Comparison of ENCODE assay signal across 13 cellular contexts in genomic region chr3:45611619-45612018, GRCh38. TPM values are rescaled to one million over a fixed set of nuclear protein-coding genes. Genes with fewer than 3 reads are reported as not detected.
DNase-seq lines count a peak whose midpoint lies in the region; ATAC-seq, FAIRE-seq and TF ChIP-seq lines count a peak whose summit lies in the region.
"Had no signal": no experiment of that assay in that cellular context is flagged by ENCODE, and none has a peak within 500 bp of the region (broad histone marks: within the 10 kb centered on the region; RNA-seq: fewer than 3 reads in every experiment).

No MANE protein-coding gene starts in this region.

- no peaks in the 10 kb centered on the region for H3K9me2 ChIP-seq in OCI-LY7 (ENCODE audit: insufficient read depth, low read length)

- peak overlapping the region; percentile 53; the same call in 1 of the 2 replicates for H3K4me2 ChIP-seq in OCI-LY7 (ENCODE audit: low read length)

- no peak overlapping the region for H3K27ac ChIP-seq in OCI-LY7 (ENCODE audit: low read depth, low read length, poor library complexity, severe bottlenecking)
- H3K27ac ChIP-seq: SK-N-MC, vagina had no signal

- BruUV-seq in OCI-LY7 (replicated peaks; lab: Mats Ljungman, UMichigan), result no TSS peak

- H3K36me3 Mint-ChIP-seq in stimulated activated naive B cell treated with anti-CD40 and anti-IgM and Interleukin-4, amounts not matched to agents 10 μg/mL and 1 μg/mL and 100 μg/mL, for 72 hours, result peaks cover 37 to 50% of the 10 kb centered on the region in 2 donors

- no peaks in the 10 kb centered on the region for H3K9me3 ChIP-seq in OCI-LY7 (ENCODE audit: low read length)
- H3K9me3 ChIP-seq: vagina had no signal

- no peaks in the 10 kb centered on the region for H3K27me3 Mint-ChIP-seq in stimulated activated naive B cell treated with anti-CD40 and anti-IgM and Interleukin-4, amounts not matched to agents 10 μg/mL and 1 μg/mL and 100 μg/mL, for 72 hours

- no peak overlapping the region for H2AFZ ChIP-seq in OCI-LY7 (ENCODE audit: low read length)

- intact Hi-C loops in OCI-LY7 (cut with micrococcal nuclease; ENCODE audit: unreplicated experiment), result loop anchor here (1.0 kb wide), 1 partner anchor 58 kb away; no protein-coding TSS in a partner anchor

- H3K79me2 ChIP-seq in OCI-LY7 (ENCODE audit: insufficient read depth, low read depth, low read length), result no peaks in the 10 kb centered on the region

- no peak overlapping the region for H3K4me3 ChIP-seq in OCI-LY7 (ENCODE audit: low read depth, low read length, poor library complexity, severe bottlenecking)
- H3K4me3 ChIP-seq: lung, SK-N-MC, vagina had no signal

- FAIRE-seq in GM19239 (lab: Jason Lieb, UNC), result peak; percentile 85

- no peaks in the 10 kb centered on the region for H3K9me3 Mint-ChIP-seq in stimulated activated naive B cell treated with anti-CD40 and anti-IgM and Interleukin-4, amounts not matched to agents 10 μg/mL and 1 μg/mL and 100 μg/mL, for 72 hours

- H3K4me1 ChIP-seq in OCI-LY7 (ENCODE audit: insufficient read depth, low read length, poor library complexity, severe bottlenecking), result peaks cover 41% of the 10 kb centered on the region

- ATAC-seq in stimulated activated naive B cell treated with anti-CD40 and anti-IgM and Interleukin-4, amounts not matched to agents 10 μg/mL and 1 μg/mL and 100 μg/mL, for 72 hours (replicated peaks), result peak; percentile 19 to 57
- no peak for ATAC-seq in HG02973 (IDR thresholded peaks at IDR 0.05; ENCODE audit: unreplicated experiment)

- peak overlapping the region; percentile 24 to 60 for H3K4me3 Mint-ChIP-seq in stimulated activated naive B cell treated with anti-CD40 and anti-IgM and Interleukin-4, amounts not matched to agents 10 μg/mL and 1 μg/mL and 100 μg/mL, for 72 hours

- TF ChIP-seq CTCF in OCI-LY7 (conservative IDR thresholded peaks at IDR 0.05; ENCODE audit: low read length), result no peak

- H4K20me1 ChIP-seq in OCI-LY7 (ENCODE audit: insufficient read depth, low read length), result peaks cover 48% of the 10 kb centered on the region

- DNase-seq in GM19239 (ENCODE audit: insufficient read length, low spot score), result no peak
- DNase-seq in OCI-LY7 (ENCODE audit: low spot score), result peak; percentile 11
- peak; percentile 85 for DNase-seq in globus pallidus (ENCODE audit: low spot score)
- DNase-seq in stimulated activated naive B cell treated with anti-CD40 and anti-IgM and Interleukin-4, amounts not matched to agents 10 μg/mL and 1 μg/mL and 100 μg/mL, for 72 hours, result no peak
- DNase-seq in NCI-H2171 (lab: John Stamatoyannopoulos, UW), result no peak
- DNase-seq in D341Med (ENCODE audit: low spot score), result no peak
- DNase-seq: activated CD4-positive, alpha-beta T cell treated with anti-CD3 and anti-CD28 coated beads for 4 hours; glutamatergic neuron; NCI-H510A had no signal

- H3K4me1 Mint-ChIP-seq in stimulated activated naive B cell treated with anti-CD40 and anti-IgM and Interleukin-4, amounts not matched to agents 10 μg/mL and 1 μg/mL and 100 μg/mL, for 72 hours, result peaks cover 51 to 95% of the 10 kb centered on the region in 2 donors

- H3K27ac Mint-ChIP-seq in stimulated activated naive B cell treated with anti-CD40 and anti-IgM and Interleukin-4, amounts not matched to agents 10 μg/mL and 1 μg/mL and 100 μg/mL, for 72 hours, result peak overlapping the region; percentile 90

- H3K36me3 ChIP-seq in OCI-LY7 (ENCODE audit: insufficient read depth, low read length), result no peaks in the 10 kb centered on the region
- H3K36me3 ChIP-seq: vagina had no signal

- CTCF ChIA-PET in OCI-LY7 (lab: Charles Lee; ENCODE audit: unreplicated experiment), result interaction anchor here (0.6 kb wide), 1 partner anchor 58 kb away, joined by 6 read pairs; no protein-coding TSS in a partner anchor

- POLR2A ChIA-PET in OCI-LY7 (lab: Charles Lee), result interaction anchor here (0.6 to 3.0 kb wide), 4 partner anchors 8 to 45 kb away, joined by 3 to 20 read pairs (median 5); no protein-coding TSS in a partner anchor

RNA-seq across cellular contexts. Expression of gene LIMD1, which starts 17.1 kb away (rescaled TPM):
- 8.6 and 11.0 TPM in 2 replicates for total RNA-seq in OCI-LY7 (2014; rRNA removed; shearing (Covaris generic))
- total RNA-seq in OCI-LY7 (2022), result 12.4 and 15.5 TPM in 2 replicates

Comparison
In these comparisons a context has a peak if more than half of its experiments do, and no peak if none do; other contexts are left out.
1. DNase-seq: peak in OCI-LY7 (single experiment) and globus pallidus (single experiment); none in GM19239 (single experiment), stimulated activated naive B cell treated with anti-CD40 and anti-IgM and Interleukin-4, amounts not matched to agents 10 μg/mL and 1 μg/mL and 100 μg/mL, for 72 hours (single experiment), NCI-H2171 (single experiment) and D341Med (single experiment).